In the genomic region with DNA sequence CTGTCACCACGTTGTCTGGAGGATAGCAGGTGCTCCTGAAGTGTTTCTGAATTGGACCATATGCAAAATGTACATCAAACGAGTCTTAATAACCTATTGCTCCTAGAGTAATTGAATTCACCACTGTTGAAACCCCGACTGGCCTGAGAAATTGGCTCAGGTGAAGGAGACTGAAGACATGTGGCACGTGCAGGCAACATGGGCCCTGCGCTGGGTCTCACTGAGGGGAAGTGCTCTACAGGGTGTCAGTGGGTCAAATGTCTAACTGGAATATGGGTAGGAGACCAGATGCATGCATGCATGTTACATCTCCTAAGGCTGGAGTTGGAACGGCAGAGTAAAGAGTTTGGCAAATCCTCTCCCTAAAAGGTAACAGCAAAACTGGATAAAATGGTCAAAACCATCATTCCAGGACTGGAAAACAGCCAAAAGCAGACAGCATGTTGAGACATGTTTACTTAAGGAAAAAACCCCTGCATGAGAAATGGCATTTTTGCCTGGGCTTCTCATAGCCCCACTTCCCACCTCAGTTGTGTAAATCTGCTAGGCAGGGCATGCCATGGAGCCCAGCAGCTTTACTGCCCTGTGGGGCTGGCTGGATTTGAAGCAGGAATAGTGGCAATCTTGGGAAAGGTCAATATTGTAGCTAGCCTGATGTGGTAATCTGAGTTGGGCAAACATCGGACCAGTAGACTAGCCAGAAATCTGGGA, we compare ENCODE assay signal across 1 cellular context.
A peak's percentile ranks its signal among the peaks of the same experiment; 100 is the strongest.
TF ChIP-seq lines count a peak whose summit lies in the region.

No MANE protein-coding gene starts in this region.

TF ChIP-seq in liver, 16 proteins besides CTCF, POLR2A, EP300 and RAD21 (continued from another document):
- TF ChIP-seq, protein P1, sequence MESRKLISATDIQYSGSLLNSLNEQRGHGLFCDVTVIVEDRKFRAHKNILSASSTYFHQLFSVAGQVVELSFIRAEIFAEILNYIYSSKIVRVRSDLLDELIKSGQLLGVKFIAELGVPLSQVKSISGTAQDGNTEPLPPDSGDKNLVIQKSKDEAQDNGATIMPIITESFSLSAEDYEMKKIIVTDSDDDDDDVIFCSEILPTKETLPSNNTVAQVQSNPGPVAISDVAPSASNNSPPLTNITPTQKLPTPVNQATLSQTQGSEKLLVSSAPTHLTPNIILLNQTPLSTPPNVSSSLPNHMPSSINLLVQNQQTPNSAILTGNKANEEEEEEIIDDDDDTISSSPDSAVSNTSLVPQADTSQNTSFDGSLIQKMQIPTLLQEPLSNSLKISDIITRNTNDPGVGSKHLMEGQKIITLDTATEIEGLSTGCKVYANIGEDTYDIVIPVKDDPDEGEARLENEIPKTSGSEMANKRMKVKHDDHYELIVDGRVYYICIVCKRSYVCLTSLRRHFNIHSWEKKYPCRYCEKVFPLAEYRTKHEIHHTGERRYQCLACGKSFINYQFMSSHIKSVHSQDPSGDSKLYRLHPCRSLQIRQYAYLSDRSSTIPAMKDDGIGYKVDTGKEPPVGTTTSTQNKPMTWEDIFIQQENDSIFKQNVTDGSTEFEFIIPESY (IDR thresholded peaks at IDR 0.05) = no peak
- TF ChIP-seq YY1 (IDR thresholded peaks at IDR 0.05) (peak; percentile 67), NR2F2 (IDR thresholded peaks at IDR 0.05) (no peak), FOXA2 (IDR thresholded peaks at IDR 0.05) (peak; percentile 80)
